6 cellular contexts compared by ENCODE assay signal in genomic region chr2:240557101-240557751, GRCh38. TPM values are rescaled to one million over a fixed set of nuclear protein-coding genes. Genes with fewer than 3 reads are reported as not detected.
DNase-seq lines count a peak whose midpoint lies in the region; ATAC-seq and TF ChIP-seq lines count a peak whose summit lies in the region.

No MANE protein-coding gene starts in this region.

- H3K4me3 Mint-ChIP-seq in immature natural killer cell: peak overlapping the region; percentile 22 to 68 (median 63)

- peak overlapping the region; percentile 16 to 61 (median 48) for H3K4me3 ChIP-seq in heart left ventricle
- peak overlapping the region; percentile 9 to 33 for H3K4me3 ChIP-seq in uterus

- no peaks in the 10 kb centered on the region for H3K9me3 Mint-ChIP-seq in immature natural killer cell

- peaks cover 5 to 9% (median 9%) of the 10 kb centered on the region in 3 donors for H3K27me3 Mint-ChIP-seq in immature natural killer cell (ENCODE audit: low read depth in 3 of 3)

- peak in 3 of 5 donors; percentile 24 to 53 (median 33) for DNase-seq in heart left ventricle
- no peak for DNase-seq in Right ventricle myocardium superior
- no peak for DNase-seq in immature natural killer cell
- DNase-seq in uterus: peak in 1 of 2 donors; percentile 19
- DNase-seq in NCI-H2029 treated with DMSO at 0.1 percent for 48 hours (lab: John Stamatoyannopoulos, UW): no peak
- no peak for DNase-seq in amygdala (lab: John Stamatoyannopoulos, UW)

- H3K4me1 Mint-ChIP-seq in immature natural killer cell: peaks cover 45 to 47% of the 10 kb centered on the region in 2 donors

- peaks cover 0 to 19% (median 6%) of the 10 kb centered on the region in 9 donors for H3K36me3 ChIP-seq in heart left ventricle
- no peaks in the 10 kb centered on the region for H3K36me3 ChIP-seq in uterus

- H3K27me3 ChIP-seq in heart left ventricle (peaks cover 0 to 3% (median 0%) of the 10 kb centered on the region in 9 donors), uterus (peaks cover 0 to 7% of the 10 kb centered on the region in 2 donors)

- H3K4me1 ChIP-seq in heart left ventricle (peaks cover 7 to 47% (median 37%) of the 10 kb centered on the region in 12 donors), uterus (peaks cover 0 to 16% of the 10 kb centered on the region in 2 donors)

- H3K9me3 ChIP-seq in heart left ventricle: no peaks in the 10 kb centered on the region
- no peaks in the 10 kb centered on the region for H3K9me3 ChIP-seq in uterus

- 32 to 50% (median 39%) methylated on average over 2 to 51 of the region's 51 CpGs for WGBS in heart left ventricle, 4 donors

- TF ChIP-seq POLR2A in heart left ventricle (IDR thresholded peaks at IDR 0.05) (no peak), uterus (IDR thresholded peaks at IDR 0.05) (no peak)

- H3K27ac ChIP-seq in heart left ventricle (no peak overlapping the region), uterus (no peak overlapping the region)

- ATAC-seq in heart left ventricle (no peak), Right ventricle myocardium superior (ENCODE audit: poor library complexity) (no peak)

- peaks cover 0 to 5% (median 0%) of the 10 kb centered on the region in 3 donors for H3K36me3 Mint-ChIP-seq in immature natural killer cell

- peak overlapping the region in 2 of 6 donors; percentile 40 to 64 for H3K27ac Mint-ChIP-seq in immature natural killer cell

- TF ChIP-seq CTCF in heart left ventricle (IDR thresholded peaks at IDR 0.05): no peak
- no peak for TF ChIP-seq CTCF in uterus (IDR thresholded peaks at IDR 0.05)

- intact Hi-C loops in heart left ventricle (cut with DNase I) (no loop called here), Right ventricle myocardium superior (cut with DNase I) (no loop called here), uterus (cut with DNase I; ENCODE audit: low total_unique reads) (no loop called here)

RNA-seq across cellular contexts. Expression of gene ANKMY1, which starts 0.6 kb away (rescaled TPM):
- total RNA-seq in heart left ventricle: 10 to 100 TPM in 1 of 9 donors, 1 to 10 TPM in 8; 3.1 to 11.7 (median 5.6) TPM
- 1 to 10 TPM; 2.4 to 4.9 TPM for polyA plus RNA-seq in heart left ventricle
- 5.6 TPM for total RNA-seq in Right ventricle myocardium superior
- 10 to 100 TPM in 1 of 3 donors, 1 to 10 TPM in 2; 5.6 to 12.4 (median 7.3) TPM for polyA plus RNA-seq in immature natural killer cell
- total RNA-seq in uterus: 10 to 100 TPM; 13.3 to 40.8 (median 22.0) TPM

RNA-seq across cellular contexts. Expression of gene DUSP28, which starts 2.9 kb away (rescaled TPM):
- total RNA-seq in heart left ventricle (10 to 100 TPM in 7 of 9 donors, 1 to 10 TPM in 2; 6.7 to 23.9 (median 15.4) TPM), Right ventricle myocardium superior (11.5 TPM), uterus (1 to 10 TPM in 3 of 4 donors, under 1 TPM in 1; 0.26 to 3.7 (median 2.6) TPM)
- polyA plus RNA-seq in heart left ventricle (1 to 10 TPM; 3.6 to 9.3 TPM), immature natural killer cell (10 to 100 TPM; 13.7 to 27.4 (median 27.4) TPM)

RNA-seq across cellular contexts. Expression of gene RNPEPL1, which starts 11.1 kb away (rescaled TPM):
- 100 to 1,000 TPM in 2 of 9 donors, 10 to 100 TPM in 7; 67.5 to 149 (median 91.0) TPM for total RNA-seq in heart left ventricle
- 100 to 1,000 TPM in 1 of 2 donors, 10 to 100 TPM in 1; 75.9 to 206 TPM for polyA plus RNA-seq in heart left ventricle
- total RNA-seq in Right ventricle myocardium superior: 89.5 TPM
- polyA plus RNA-seq in immature natural killer cell: 10 to 100 TPM; 46.5 to 51.4 (median 49.9) TPM
- 10 to 100 TPM in 2 of 4 donors, 1 to 10 TPM in 2; 7.2 to 38.7 (median 14.4) TPM for total RNA-seq in uterus

RNA-seq across cellular contexts. Expression of gene CAPN10, which starts 29.3 kb away (rescaled TPM):
- 10 to 100 TPM; 14.9 to 35.6 (median 21.9) TPM for total RNA-seq in heart left ventricle
- polyA plus RNA-seq in heart left ventricle: 10 to 100 TPM; 17.4 to 39.7 TPM
- total RNA-seq in Right ventricle myocardium superior: 49.7 TPM
- 10 to 100 TPM in 2 of 3 donors, 1 to 10 TPM in 1; 9.7 to 22.5 (median 11.6) TPM for polyA plus RNA-seq in immature natural killer cell
- total RNA-seq in uterus: 10 to 100 TPM in 3 of 4 donors, 1 to 10 TPM in 1; 2.8 to 39.6 (median 21.6) TPM

Comparison
In these comparisons a context has a peak if more than half of its experiments do, and no peak if none do; other contexts are left out.
1. DNase-seq: peak in heart left ventricle (3 of 5); none in Right ventricle myocardium superior (single experiment), immature natural killer cell (0 of 3), NCI-H2029 treated with DMSO at 0.1 percent for 48 hours (single experiment) and amygdala (0 of 56).